Comparison of ENCODE assay signal across 15 cellular contexts in genomic region chr6:73656501-73657145, GRCh38. TPM values are rescaled to one million over a fixed set of nuclear protein-coding genes. Genes with fewer than 3 reads are reported as not detected.
DNase-seq lines count a peak whose midpoint lies in the region; ATAC-seq, FAIRE-seq and TF ChIP-seq lines count a peak whose summit lies in the region.
"Had no signal": no experiment of that assay in that cellular context is flagged by ENCODE, and none has a peak within 500 bp of the region (broad histone marks: within the 10 kb centered on the region; RNA-seq: fewer than 3 reads in every experiment).

No MANE protein-coding gene starts in this region.

- BruUV-seq in GM12878 (replicated peaks; lab: Mats Ljungman, UMichigan): no TSS peak

- RAD21 ChIA-PET in GM12878 (lab: Charles Lee; ENCODE audit: unreplicated experiment): no interaction called here

- SMC1A ChIA-PET in GM12878 (lab: Charles Lee; ENCODE audit: uncharacterized antibody, unreplicated experiment): no interaction called here

- no peak overlapping the region for H3K27ac ChIP-seq in CD4-positive, alpha-beta T cell (ENCODE audit: low read depth, low read length)
- H3K27ac ChIP-seq in GM12878 (ENCODE audit: control insufficient read depth, insufficient read depth) (no peak overlapping the region), parathyroid adenoma (peak overlapping the region; percentile 98)
- H3K27ac ChIP-seq: BLaER1, SK-N-MC had no signal

- TF ChIP-seq CTCF in CD4-positive, alpha-beta T cell (IDR thresholded peaks at IDR 0.05): no peak
- TF ChIP-seq CTCF in HFFc6 (IDR thresholded peaks at IDR 0.05): no peak
- TF ChIP-seq CTCF in GM12878 (IDR thresholded peaks at IDR 0.05 in 2 of 3, conservative IDR thresholded peaks at IDR 0.05 in 1 of 3; ENCODE audit: control insufficient read depth in 2 of 3, extremely low read depth in 1 of 3, insufficient read depth in 1 of 3, low read depth in 3 of 3, low read length in 3 of 3): no peak
- no peak for TF ChIP-seq CTCF in parathyroid adenoma (IDR thresholded peaks at IDR 0.05)

- H4K20me1 ChIP-seq in GM12878 (ENCODE audit: control insufficient read depth, insufficient read depth): no peaks in the 10 kb centered on the region
- H4K20me1 ChIP-seq: BLaER1 had no signal

- no peaks in the 10 kb centered on the region for H3K9me3 ChIP-seq in CD4-positive, alpha-beta T cell (ENCODE audit: control insufficient read depth, low read length)
- H3K9me3 ChIP-seq in GM12878 (replicated peaks; ENCODE audit: control insufficient read depth, insufficient read depth, low read length): no peaks in the 10 kb centered on the region
- H3K9me3 ChIP-seq in parathyroid adenoma (ENCODE audit: control insufficient read depth, low read length): no peaks in the 10 kb centered on the region
- H3K9me3 ChIP-seq: BLaER1 had no signal

- CTCF ChIA-PET in CD4-positive, alpha-beta T cell (lab: Charles Lee): no interaction called here
- CTCF ChIA-PET in GM12878 (lab: Yijun Ruan, JAX): interaction anchor here (0.5 kb wide), 1 partner anchor 204 kb away, joined by 4 read pairs; no protein-coding TSS in a partner anchor

- 75% methylated on average over 2 of the region's 2 CpGs for WGBS in GM12878 (ENCODE audit: insufficient coverage, insufficient replicate concordance, low lambda C conversion rate, missing lambda C conversion rate)

- H3K4me3 ChIP-seq in GM12878: no peak overlapping the region
- peak overlapping the region; percentile 27 for H3K4me3 ChIP-seq in parathyroid adenoma (ENCODE audit: low read depth, low read length)
- H3K4me3 ChIP-seq: BLaER1, SK-N-MC had no signal

- in situ Hi-C loops in GM12878 (cut with MboI): no loop called here

- H3K36me3 ChIP-seq in GM12878 (ENCODE audit: control insufficient read depth in 2 of 2, insufficient read depth in 2 of 2, low read length in 1 of 2): no peaks in the 10 kb centered on the region
- no peaks in the 10 kb centered on the region for H3K36me3 ChIP-seq in parathyroid adenoma (ENCODE audit: control insufficient read depth, insufficient read depth, low read length)
- H3K36me3 ChIP-seq: BLaER1 had no signal

- H3K9me3 Mint-ChIP-seq in CD4-positive, alpha-beta T cell: no peaks in the 10 kb centered on the region
- no peaks in the 10 kb centered on the region for H3K9me3 Mint-ChIP-seq in HFFc6
- H3K9me3 Mint-ChIP-seq in activated T-cell treated with anti-CD3 and anti-CD28 coated beads, Interleukin-2, amount 50 U/mL, for 24 hours: no peaks in the 10 kb centered on the region

- no peak for ATAC-seq in CD4-positive, alpha-beta T cell (ENCODE audit: poor library complexity)
- ATAC-seq in GM12878: no peak

- no peaks in the 10 kb centered on the region for H3K27me3 ChIP-seq in CD4-positive, alpha-beta T cell (ENCODE audit: control insufficient read depth, insufficient read depth, low read length)
- H3K27me3 ChIP-seq in GM12878 (replicated peaks in 1 of 2; ENCODE audit: control insufficient read depth in 2 of 2, insufficient read depth in 2 of 2, low read length in 1 of 2): no peaks in the 10 kb centered on the region
- no peaks in the 10 kb centered on the region for H3K27me3 ChIP-seq in parathyroid adenoma (ENCODE audit: control insufficient read depth, insufficient read depth, low read length)
- H3K27me3 ChIP-seq: BLaER1 had no signal

- no peak for TF ChIP-seq EP300 in GM12878 (IDR thresholded peaks at IDR 0.05; ENCODE audit: borderline replicate concordance in 1 of 2, control insufficient read depth in 1 of 2, low read depth in 2 of 2, low read length in 2 of 2)

- peak overlapping the region; percentile 45 for H3K4me3 Mint-ChIP-seq in CD4-positive, alpha-beta T cell
- H3K4me3 Mint-ChIP-seq in HFFc6: no peak overlapping the region
- no peak overlapping the region for H3K4me3 Mint-ChIP-seq in activated T-cell treated with anti-CD3 and anti-CD28 coated beads, Interleukin-2, amount 50 U/mL, for 24 hours

- peaks cover 7% of the 10 kb centered on the region for H3K79me2 ChIP-seq in GM12878 (ENCODE audit: control insufficient read depth, insufficient read depth, low read length)
- H3K79me2 ChIP-seq in parathyroid adenoma: peaks cover 8% of the 10 kb centered on the region

- no peak for DNase-seq in CD4-positive, alpha-beta T cell
- DNase-seq in HFFc6 (no peak), GM12878 (ENCODE audit: low read depth, low spot score) (no peak), HCEC 1CT (no peak), GF-D8 (lab: John Stamatoyannopoulos, UW) (no peak)
- DNase-seq in activated T-cell treated with anti-CD3 and anti-CD28 coated beads, Interleukin-2, amount 50 U/mL, for 24 hours: no peak
- DNase-seq: KBM-7, MM.1S, NCI-H187 treated with DMSO at 0.1 percent for 48 hours, NCI-H446 treated with DMSO at 0.1 percent for 48 hours, NCI-H748 treated with DMSO at 0.1 percent for 48 hours had no signal

- POLR2A ChIA-PET in CD4-positive, alpha-beta T cell (lab: Charles Lee): no interaction called here
- POLR2A ChIA-PET in GM12878 (lab: Charles Lee): no interaction called here

- no peak for TF ChIP-seq RAD21 in GM12878 (IDR thresholded peaks at IDR 0.05; ENCODE audit: insufficient read depth, low read depth, low read length)

- no peaks in the 10 kb centered on the region for H3K27me3 Mint-ChIP-seq in CD4-positive, alpha-beta T cell
- peaks cover 3% of the 10 kb centered on the region; the same call in 1 of the 2 replicates for H3K27me3 Mint-ChIP-seq in HFFc6 (ENCODE audit: insufficient read depth)
- H3K27me3 Mint-ChIP-seq in activated T-cell treated with anti-CD3 and anti-CD28 coated beads, Interleukin-2, amount 50 U/mL, for 24 hours: no peaks in the 10 kb centered on the region

- intact Hi-C loops in CD4-positive, alpha-beta T cell (cut with DNase I, micrococcal nuclease): loop anchor here in 1 of 2 experiments (10.0 kb wide), 1 partner anchor 1588 kb away; the partner anchor contains the start of gene COX7A2
- intact Hi-C loops in GM12878 (cut with micrococcal nuclease; ENCODE audit: unreplicated experiment): no loop called here

- peak overlapping the region; percentile 13 for H3K27ac Mint-ChIP-seq in CD4-positive, alpha-beta T cell
- H3K27ac Mint-ChIP-seq in HFFc6: 0 out of 2 replicates have a peak overlapping the region, but pooled peaks have one; percentile 13
- no peak overlapping the region for H3K27ac Mint-ChIP-seq in activated T-cell treated with anti-CD3 and anti-CD28 coated beads, Interleukin-2, amount 50 U/mL, for 24 hours

- H2AFZ ChIP-seq in GM12878 (ENCODE audit: control insufficient read depth, low read depth, low read length) (no peak overlapping the region), parathyroid adenoma (peak overlapping the region; percentile 70)

- peaks cover 35% of the 10 kb centered on the region for H3K4me1 Mint-ChIP-seq in CD4-positive, alpha-beta T cell (ENCODE audit: low read depth)
- peaks cover 44% of the 10 kb centered on the region for H3K4me1 Mint-ChIP-seq in HFFc6 (ENCODE audit: low read depth)
- H3K4me1 Mint-ChIP-seq in activated T-cell treated with anti-CD3 and anti-CD28 coated beads, Interleukin-2, amount 50 U/mL, for 24 hours (ENCODE audit: low read depth): peaks cover 37% of the 10 kb centered on the region

- TF ChIP-seq POLR2A in GM12878 (IDR thresholded peaks at IDR 0.05; ENCODE audit: low read depth, low read length): no peak

- H3K36me3 Mint-ChIP-seq in CD4-positive, alpha-beta T cell (ENCODE audit: low read depth): peaks cover 15% of the 10 kb centered on the region
- H3K36me3 Mint-ChIP-seq in HFFc6 (ENCODE audit: low read depth): no peaks in the 10 kb centered on the region
- peaks cover 12% of the 10 kb centered on the region for H3K36me3 Mint-ChIP-seq in activated T-cell treated with anti-CD3 and anti-CD28 coated beads, Interleukin-2, amount 50 U/mL, for 24 hours (ENCODE audit: low read depth)

- H3K4me1 ChIP-seq in GM12878 (ENCODE audit: control insufficient read depth, insufficient read depth, low read length): no peaks in the 10 kb centered on the region
- peaks cover 25% of the 10 kb centered on the region for H3K4me1 ChIP-seq in parathyroid adenoma

- H3K4me2 ChIP-seq in GM12878 (ENCODE audit: control insufficient read depth, insufficient read depth) (no peak overlapping the region), parathyroid adenoma (ENCODE audit: low read length) (peak overlapping the region; percentile 39)
- H3K4me2 ChIP-seq: BLaER1 had no signal

- H3K9ac ChIP-seq in GM12878 (ENCODE audit: control insufficient read depth, insufficient read depth, low read length) (no peak overlapping the region), parathyroid adenoma (no peak overlapping the region)
- H3K9ac ChIP-seq: BLaER1 had no signal

- no peak for FAIRE-seq in GM12878 (lab: Jason Lieb, UNC)
- FAIRE-seq: GM12892 had no signal

RNA-seq across cellular contexts. Expression of gene SLC17A5, which starts 2.8 kb away (rescaled TPM):
- total RNA-seq in CD4-positive, alpha-beta T cell: 1 to 10 TPM; 5.3 to 6.2 TPM
- 10 to 100 TPM; 20.4 to 29.9 (median 26.8) TPM for total RNA-seq in HFFc6 (2021; fragmentation: NEBNext Ultra II Directional; extraction: Animal tissue kit (Norgen Biotek cat#: 25700))
- 11.9 and 15.8 TPM in 2 replicates for total RNA-seq in GM12878 (2013; cell fraction: nucleolus; rRNA removed)
- total RNA-seq in GM12878 (2014; rRNA removed) (6.6 and 6.9 TPM in 2 replicates), GM12878 (2014; rRNA removed; fragmentation: Illumina TruSeq; extraction: Trizol) (5.9 TPM in 2 replicates), GM12878 (2021) (4.4 and 5.2 TPM in 2 replicates)
- polyA plus RNA-seq in GM12878 (2011; ENCODE audit: low read depth): 1.9 TPM
- polyA plus RNA-seq in GM12878 (2011; rRNA removed) (4.4 and 5.0 TPM in 2 replicates), GM12878 (2014; fragmentation: Illumina TruSeq; extraction: Trizol) (4.8 and 5.2 TPM in 2 replicates), GM12878 (2014; fragmentation: Nextera tagmentation; extraction: Ambion mirVana) (1 to 10 TPM; 2.3 to 2.7 TPM), GM12878 (2014; rRNA removed) (3.7 and 3.8 TPM in 2 replicates), GM12878 (2016; fragmentation: Nextera tagmentation; extraction: Ambion mirVana) (1 to 10 TPM; 6.5 to 7.2 TPM)
- 2.1 and 2.6 TPM in 2 replicates for polyA plus RNA-seq in GM12878 (2011; cell fraction: cytosol; rRNA removed)
- polyA plus RNA-seq in GM12878 (2011; cell fraction: nucleus; rRNA removed): 1.4 and 1.6 TPM in 2 replicates
- 2.8 and 3.7 TPM in 2 replicates for polyA plus RNA-seq in GM12878 (2012)
- 6.1 and 9.2 TPM in 2 replicates for polyA minus RNA-seq in GM12878 (2011; rRNA and poly(A)+ RNA removed)
- 1.9 and 2.7 TPM in 2 replicates for polyA minus RNA-seq in GM12878 (2011; cell fraction: cytosol; rRNA and poly(A)+ RNA removed)
- polyA minus RNA-seq in GM12878 (2011; cell fraction: nucleus; rRNA and poly(A)+ RNA removed): 3.5 and 3.9 TPM in 2 replicates

RNA-seq across cellular contexts. Expression of gene CD109, which starts 39.4 kb away (rescaled TPM):
- under 1 TPM; 0.75 to 0.80 TPM for total RNA-seq in CD4-positive, alpha-beta T cell
- 10 to 100 TPM; 32.5 to 56.3 (median 48.9) TPM for total RNA-seq in HFFc6 (2021; fragmentation: NEBNext Ultra II Directional; extraction: Animal tissue kit (Norgen Biotek cat#: 25700))
- 2.0 and 2.7 TPM in 2 replicates for total RNA-seq in GM12878 (2013; cell fraction: nucleolus; rRNA removed)
- total RNA-seq in GM12878 (2014; rRNA removed): 3.8 and 4.8 TPM in 2 replicates
- 3.4 and 3.8 TPM in 2 replicates for total RNA-seq in GM12878 (2014; rRNA removed; fragmentation: Illumina TruSeq; extraction: Trizol)
- 3.2 and 4.4 TPM in 2 replicates for total RNA-seq in GM12878 (2021)
- polyA plus RNA-seq in GM12878 (2011; ENCODE audit: low read depth): 0.58 TPM
- polyA plus RNA-seq in GM12878 (2011; rRNA removed): 0.27 and 0.30 TPM in 2 replicates
- polyA plus RNA-seq in GM12878 (2011; cell fraction: cytosol; rRNA removed): 0.05 and 0.09 TPM in 2 replicates
- 0.13 and 0.15 TPM in 2 replicates for polyA plus RNA-seq in GM12878 (2011; cell fraction: nucleus; rRNA removed)
- 0.60 and 1.4 TPM in 2 replicates for polyA plus RNA-seq in GM12878 (2012)
- 3.9 and 5.5 TPM in 2 replicates for polyA plus RNA-seq in GM12878 (2014; fragmentation: Illumina TruSeq; extraction: Trizol)
- polyA plus RNA-seq in GM12878 (2014; fragmentation: Nextera tagmentation; extraction: Ambion mirVana): 1 to 10 TPM; 1.0 to 1.5 TPM
- polyA plus RNA-seq in GM12878 (2014; rRNA removed): 2.3 TPM in 2 replicates
- polyA plus RNA-seq in GM12878 (2016; fragmentation: Nextera tagmentation; extraction: Ambion mirVana): 1 to 10 TPM; 1.4 to 2.0 TPM
- 0.15 and 0.22 TPM in 2 replicates for polyA minus RNA-seq in GM12878 (2011; rRNA and poly(A)+ RNA removed)
- polyA minus RNA-seq in GM12878 (2011; cell fraction: cytosol; rRNA and poly(A)+ RNA removed): 0.13 and 0.42 TPM in 2 replicates
- 0.10 and 0.60 TPM in 2 replicates for polyA minus RNA-seq in GM12878 (2011; cell fraction: nucleus; rRNA and poly(A)+ RNA removed)

Comparison
In these comparisons a context has a peak if more than half of its experiments do, and no peak if none do; other contexts are left out.
1. RNA of gene CD109, which starts 39.4 kb away (total RNA-seq): 32.5 to 56.3 TPM in HFFc6; 2.0 to 4.8 TPM in GM12878 and 0.75 to 0.80 TPM in CD4-positive, alpha-beta T cell; every median in the first group is over 4 times any median in the second.